In the genomic region with DNA sequence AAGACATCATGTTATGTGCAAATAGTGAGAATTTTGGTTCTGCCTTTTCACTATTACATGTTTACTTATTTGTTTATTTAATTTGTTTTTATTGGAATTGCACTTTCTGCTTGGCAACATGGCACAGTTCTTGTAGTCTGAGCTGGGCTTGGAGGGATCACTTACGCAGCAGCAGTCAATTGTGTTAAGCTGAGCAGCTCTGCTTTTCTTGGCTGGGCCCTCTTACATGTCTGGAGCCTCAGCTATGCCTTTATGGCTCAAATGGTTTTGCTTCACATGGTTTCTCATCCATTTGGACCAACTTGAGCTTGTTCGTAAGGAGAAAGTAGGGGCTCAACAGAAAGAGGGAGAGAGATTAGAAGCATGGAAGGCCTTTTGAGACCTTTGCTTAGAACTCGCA, we compare ENCODE assay signal across 23 cellular contexts.
"Had no signal": no experiment of that assay in that cellular context is flagged by ENCODE, and none has a peak within 500 bp of the region (broad histone marks: within the 10 kb centered on the region; RNA-seq: fewer than 3 reads in every experiment).

No MANE protein-coding gene starts in this region.

- H3K27ac Mint-ChIP-seq: activated CD4-positive, alpha-beta memory T cell treated with anti-CD3 and anti-CD28 coated beads for 36 hours; activated CD4-positive, alpha-beta T cell treated with anti-CD3 and anti-CD28 coated beads, Interleukin-2, amount 10 ng/mL, durations not matched to agents 7 days and 5 days; activated naive CD4-positive, alpha-beta T cell treated with anti-CD3 and anti-CD28 coated beads for 36 hours; activated naive CD8-positive, alpha-beta T cell; T-helper 17 cell had no signal

- H3K27me3 ChIP-seq: brain microvascular endothelial cell, cardiac muscle cell had no signal

- H3K27ac ChIP-seq: brain microvascular endothelial cell, cardiac muscle cell had no signal

- H3K36me3 ChIP-seq: brain microvascular endothelial cell, cardiac muscle cell had no signal

- H3K4me3 ChIP-seq: cardiac muscle cell had no signal

- H3K4me3 Mint-ChIP-seq: activated CD4-positive, alpha-beta memory T cell treated with anti-CD3 and anti-CD28 coated beads for 36 hours; activated CD4-positive, alpha-beta T cell treated with anti-CD3 and anti-CD28 coated beads, Interleukin-2, amount 10 ng/mL, durations not matched to agents 7 days and 5 days; activated naive CD4-positive, alpha-beta T cell treated with anti-CD3 and anti-CD28 coated beads for 36 hours; activated naive CD8-positive, alpha-beta T cell; activated T-cell treated with anti-CD3 and anti-CD28 coated beads, Interleukin-2, amount 50 U/mL, for 4 hours; T-helper 17 cell had no signal

- H3K9me3 Mint-ChIP-seq: activated CD4-positive, alpha-beta memory T cell treated with anti-CD3 and anti-CD28 coated beads for 36 hours; activated T-cell treated with anti-CD3 and anti-CD28 coated beads, Interleukin-2, amount 50 U/mL, for 4 hours had no signal

- H3K4me1 Mint-ChIP-seq: activated CD4-positive, alpha-beta T cell treated with anti-CD3 and anti-CD28 coated beads, Interleukin-2, amount 10 ng/mL, durations not matched to agents 7 days and 5 days; T-helper 17 cell had no signal

- DNase-seq: activated CD4-positive, alpha-beta memory T cell treated with anti-CD3 and anti-CD28 coated beads for 36 hours; activated CD4-positive, alpha-beta T cell treated with anti-CD3 and anti-CD28 coated beads, Interleukin-2, amount 10 ng/mL, durations not matched to agents 7 days and 5 days; activated CD4-positive, CD25-positive, alpha-beta regulatory T cell; activated CD8-positive, alpha-beta memory T cell treated with anti-CD3 and anti-CD28 coated beads for 24 hours; activated effector memory CD4-positive, alpha-beta T cell treated with anti-CD3 and anti-CD28 coated beads, Interleukin-2, amount 50 U/mL, for 16 hours; activated naive CD4-positive, alpha-beta T cell treated with anti-CD3 and anti-CD28 coated beads for 36 hours; activated T-cell treated with anti-CD3 and anti-CD28 coated beads, Interleukin-2, amount 50 U/mL, for 4 hours; amygdala; brain microvascular endothelial cell; Karpas-422; NCI-H1105 treated with DMSO at 0.1 percent for 48 hours; NCI-H1436 treated with DMSO at 0.1 percent for 48 hours; NCI-H187 treated with DMSO at 0.1 percent for 48 hours; NCI-H2081 treated with DMSO at 0.1 percent for 48 hours; NCI-H345; NCI-H510A; NCI-H748 treated with DMSO at 0.1 percent for 48 hours; PC-3; SHP77 treated with DMSO at 0.1 percent for 48 hours; T-helper 17 cell; T-helper 9 cell had no signal

- H3K36me3 Mint-ChIP-seq: activated CD4-positive, alpha-beta memory T cell treated with anti-CD3 and anti-CD28 coated beads for 36 hours; activated naive CD8-positive, alpha-beta T cell had no signal

- H3K27me3 Mint-ChIP-seq: activated CD4-positive, alpha-beta memory T cell treated with anti-CD3 and anti-CD28 coated beads for 36 hours; activated CD4-positive, alpha-beta T cell treated with anti-CD3 and anti-CD28 coated beads, Interleukin-2, amount 10 ng/mL, durations not matched to agents 7 days and 5 days; activated naive CD8-positive, alpha-beta T cell; T-helper 17 cell had no signal
